Comparison of ENCODE assay signal across 16 cellular contexts in the genomic region with DNA sequence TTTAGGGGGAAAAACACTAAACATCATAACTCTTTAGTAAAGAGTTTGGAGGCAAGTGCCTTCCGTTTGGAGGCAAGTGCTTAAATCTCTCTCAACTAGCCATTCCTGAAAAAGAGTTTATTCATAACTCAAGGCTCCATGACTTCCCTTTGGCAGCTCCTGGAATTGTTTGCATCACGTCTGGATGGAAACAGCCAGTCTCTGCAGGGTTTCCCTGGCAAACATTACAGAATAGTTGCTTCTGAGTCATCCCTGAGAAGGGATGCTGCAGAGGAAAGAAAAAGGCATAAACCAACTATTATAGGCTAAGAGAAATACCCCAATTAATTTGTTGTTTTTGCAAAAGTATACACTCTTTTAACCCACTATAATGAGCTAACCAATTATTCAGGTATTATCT.
DNase-seq lines count a peak whose midpoint lies in the region; TF ChIP-seq lines count a peak whose summit lies in the region.
"Had no signal": no experiment of that assay in that cellular context is flagged by ENCODE, and none has a peak within 500 bp of the region (broad histone marks: within the 10 kb centered on the region; RNA-seq: fewer than 3 reads in every experiment).

No MANE protein-coding gene starts in this region.

- H3K27me3 ChIP-seq in fibroblast of lung (ENCODE audit: control insufficient read depth, insufficient read depth, low read length) (no peaks in the 10 kb centered on the region), WERI-Rb-1 (ENCODE audit: insufficient read depth, low read depth, severe bottlenecking) (no peaks in the 10 kb centered on the region)

- H3K79me2 ChIP-seq in fibroblast of lung (ENCODE audit: control insufficient read depth, insufficient read depth, low read length): no peaks in the 10 kb centered on the region
- H3K79me2 ChIP-seq: parathyroid adenoma had no signal

- DNase-seq in NCI-H146 (lab: John Stamatoyannopoulos, UW): peak; percentile 35
- no peak for DNase-seq in NCI-H146 treated with DMSO at 0.1 percent for 48 hours (lab: John Stamatoyannopoulos, UW; ENCODE audit: unreplicated experiment)
- peak; percentile 76 for DNase-seq in NCI-H69 (lab: John Stamatoyannopoulos, UW)
- peak; percentile 0 to 40 for DNase-seq in fibroblast of lung (ENCODE audit: low read depth in 2 of 2)
- peak; percentile 4 for DNase-seq in skeletal muscle cell (ENCODE audit: low read depth)
- no peak for DNase-seq in NCI-H2171 treated with DMSO at 0.1 percent for 48 hours (lab: John Stamatoyannopoulos, UW)
- DNase-seq in iPS-NIHi11 (ENCODE audit: low spot score): no peak
- DNase-seq in WERI-Rb-1: no peak
- DNase-seq: 8988T; activated CD8-positive, alpha-beta memory T cell treated with anti-CD3 and anti-CD28 coated beads, Interleukin-2, amount 50 U/mL, for 48 hours; DMS 273 treated with DMSO at 0.1 percent for 48 hours; effector memory CD4-positive, alpha-beta T cell; stimulated activated CD4-positive, alpha-beta T cell treated with anti-CD3 and anti-CD28 coated beads, Interleukin-15, amount 100 ng/mL, for 24 hours; trophoblast cell had no signal

- no peak overlapping the region for H3K4me3 ChIP-seq in fibroblast of lung (replicated peaks in 1 of 4; ENCODE audit: control extremely low read depth in 1 of 4, insufficient read depth in 1 of 4, low read depth in 3 of 4, low read length in 4 of 4)
- no peak overlapping the region for H3K4me3 ChIP-seq in skeletal muscle cell (ENCODE audit: low read depth, low read length)
- H3K4me3 ChIP-seq in WERI-Rb-1 (ENCODE audit: low read depth, low read length): no peak overlapping the region

- no peaks in the 10 kb centered on the region for H4K20me1 ChIP-seq in fibroblast of lung (ENCODE audit: control insufficient read depth, extremely low read depth, insufficient read depth, low read length)

- H3K4me2 ChIP-seq in fibroblast of lung (ENCODE audit: extremely low read depth, insufficient read depth, low read length): no peak overlapping the region

- no peak overlapping the region for H3K9ac ChIP-seq in fibroblast of lung (ENCODE audit: insufficient read depth, low read length)
- H3K9ac ChIP-seq: parathyroid adenoma had no signal

- H3K36me3 ChIP-seq in fibroblast of lung (ENCODE audit: control insufficient read depth, insufficient read depth, low read length) (no peaks in the 10 kb centered on the region), WERI-Rb-1 (no peaks in the 10 kb centered on the region)

- H3K9me3 ChIP-seq in fibroblast of lung (ENCODE audit: control insufficient read depth, insufficient read depth, low read depth, low read length) (no peaks in the 10 kb centered on the region), WERI-Rb-1 (ENCODE audit: severe bottlenecking) (no peaks in the 10 kb centered on the region)

- no peak overlapping the region for H2AFZ ChIP-seq in fibroblast of lung (ENCODE audit: low read length)
- H2AFZ ChIP-seq: parathyroid adenoma had no signal

- H3K4me1 ChIP-seq in fibroblast of lung (ENCODE audit: control insufficient read depth, extremely low read depth, insufficient read depth, low read length): no peaks in the 10 kb centered on the region
- H3K4me1 ChIP-seq: parathyroid adenoma had no signal

- H3K27ac ChIP-seq in fibroblast of lung (ENCODE audit: insufficient read depth, low read length) (no peak overlapping the region), WERI-Rb-1 (no peak overlapping the region)
- H3K27ac ChIP-seq: parathyroid adenoma, VCaP had no signal

- no peak for TF ChIP-seq CTCF in fibroblast of lung (conservative IDR thresholded peaks at IDR 0.05 in 1 of 2, IDR thresholded peaks at IDR 0.05 in 1 of 2; ENCODE audit: low read depth in 1 of 2, low read length in 2 of 2)
- TF ChIP-seq CTCF in WERI-Rb-1 (IDR thresholded peaks at IDR 0.05; ENCODE audit: low read depth, low read length): no peak

Comparison
In these comparisons a context has a peak if more than half of its experiments do, and no peak if none do; other contexts are left out.
1. DNase-seq: peak in NCI-H146 (single experiment), NCI-H69 (single experiment), fibroblast of lung (2 of 2) and skeletal muscle cell (single experiment); none in NCI-H146 treated with DMSO at 0.1 percent for 48 hours (single experiment), NCI-H2171 treated with DMSO at 0.1 percent for 48 hours (single experiment), iPS-NIHi11 (single experiment) and WERI-Rb-1 (single experiment).